In the genomic region with DNA sequence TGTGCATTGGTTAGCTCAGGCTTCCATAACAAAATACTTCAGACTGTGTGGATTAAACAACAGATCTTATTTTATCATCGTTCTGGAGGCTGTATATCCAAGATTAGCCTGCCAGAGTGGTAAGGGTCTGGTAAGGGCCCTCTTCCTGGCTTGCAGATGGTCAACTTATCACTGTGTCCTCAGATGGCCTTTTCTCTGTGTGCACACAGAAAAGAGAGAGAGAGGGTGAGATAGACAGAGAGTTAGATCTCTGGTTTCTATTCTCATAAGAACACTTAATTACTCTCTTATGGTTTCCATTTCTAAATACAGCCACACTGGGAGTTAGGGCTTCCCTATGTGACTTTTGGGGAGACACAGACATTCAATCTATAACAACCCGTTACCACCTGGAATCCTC, we compare ENCODE assay signal across 17 cellular contexts.
"Had no signal": no experiment of that assay in that cellular context is flagged by ENCODE, and none has a peak within 500 bp of the region (broad histone marks: within the 10 kb centered on the region; RNA-seq: fewer than 3 reads in every experiment).

No MANE protein-coding gene starts in this region.

- H3K36me3 ChIP-seq: cardiac muscle cell, esophagus squamous epithelium, neutrophil, upper lobe of right lung had no signal

- H3K9me3 ChIP-seq: neutrophil, testis, upper lobe of right lung had no signal

- DNase-seq: activated B cell treated with CpG ODN at 0.5 μM for 24 hours; activated naive CD4-positive, alpha-beta T cell treated with anti-CD3 and anti-CD28 coated beads, Interleukin-2, amount 10 ng/mL, durations not matched to agents 7 days and 5 days; esophagus squamous epithelium; foreskin fibroblast; head of caudate nucleus; mammary epithelial cell; mucosa of descending colon; naive thymus-derived CD8-positive, alpha-beta T cell; retina; stimulated activated CD4-positive, alpha-beta T cell treated with anti-CD3 and anti-CD28 coated beads, Interleukin-4, amount 100 ng/mL, for 1 hour; stimulated activated CD8-positive, alpha-beta memory T cell treated with anti-CD3 and anti-CD28 coated beads, Interleukin-4, amount 100 ng/mL, for 48 hours; testis; upper lobe of right lung had no signal

- FAIRE-seq: islet of Langerhans had no signal

- H3K27me3 ChIP-seq: cardiac muscle cell, esophagus squamous epithelium, neutrophil, testis, upper lobe of right lung had no signal

- H3K27ac ChIP-seq: cardiac muscle cell, esophagus squamous epithelium, neutrophil, testis, upper lobe of right lung had no signal

- H3K4me3 ChIP-seq: cardiac muscle cell, esophagus squamous epithelium, mucosa of descending colon, testis, upper lobe of right lung had no signal

- H3K4me1 ChIP-seq: esophagus squamous epithelium, testis, upper lobe of right lung had no signal

- ATAC-seq: left lobe of liver; mucosa of descending colon; naive thymus-derived CD8-positive, alpha-beta T cell; upper lobe of right lung had no signal
